In genomic region chr7:91880016-91880412, GRCh38 we compare ENCODE assay signal across 8 cellular contexts. TPM values are rescaled to one million over a fixed set of nuclear protein-coding genes. Genes with fewer than 3 reads are reported as not detected.
DNase-seq lines count a peak whose midpoint lies in the region; ATAC-seq and TF ChIP-seq lines count a peak whose summit lies in the region.

No MANE protein-coding gene starts in this region.

- 2% methylated on average over 9 of the region's 9 CpGs for WGBS in body of pancreas, 2 donors

- H3K9ac ChIP-seq in mucosa of rectum (ENCODE audit: low read depth in 1 of 2, low read length in 2 of 2) = peak overlapping the region; percentile 60 to 82

- TF ChIP-seq POLR2A in body of pancreas (IDR thresholded peaks at IDR 0.05) = no peak

- H3K4me1 ChIP-seq in body of pancreas = peaks cover 18% of the 10 kb centered on the region
- H3K4me1 ChIP-seq in mucosa of rectum (ENCODE audit: control insufficient read depth in 2 of 2, insufficient read depth in 2 of 2, low read length in 2 of 2) = peaks cover 7 to 12% of the 10 kb centered on the region in 2 donors

- DNase-seq in GM06990 (ENCODE audit: extremely low read depth, insufficient read length) (peak; percentile 22), body of pancreas (no peak), NCI-H146 treated with DMSO at 0.1 percent for 48 hours (lab: John Stamatoyannopoulos, UW; ENCODE audit: unreplicated experiment) (no peak), amniotic stem cell (lab: John Stamatoyannopoulos, UW) (no peak), GDM1 (lab: John Stamatoyannopoulos, UW) (no peak)

- peak overlapping the region; percentile 98 for H3K4me3 ChIP-seq in GM06990 (replicated peaks; ENCODE audit: low read depth, low read length)
- peak overlapping the region; percentile 49 to 90 for H3K4me3 ChIP-seq in body of pancreas
- peak overlapping the region; percentile 91 to 99 for H3K4me3 ChIP-seq in mucosa of rectum (ENCODE audit: low read length in 2 of 2)

- H3K9me3 ChIP-seq in body of pancreas (no peaks in the 10 kb centered on the region), mucosa of rectum (ENCODE audit: control insufficient read depth in 2 of 2, low read length in 2 of 2) (no peaks in the 10 kb centered on the region)

- H3K27ac ChIP-seq in body of pancreas = peak overlapping the region in 2 of 4 donors; percentile 52 to 67
- H3K27ac ChIP-seq in mucosa of rectum (ENCODE audit: low read depth in 2 of 2, low read length in 2 of 2) = peak overlapping the region in 1 of 2 donors; percentile 34

- no peak for TF ChIP-seq CTCF in GM06990 (IDR thresholded peaks at IDR 0.05; ENCODE audit: insufficient read depth, low read length, poor library complexity, severe bottlenecking)
- TF ChIP-seq CTCF in body of pancreas (IDR thresholded peaks at IDR 0.05) = no peak

- ATAC-seq in HG03066 (IDR thresholded peaks at IDR 0.05; ENCODE audit: low read depth, unreplicated experiment) = peak; percentile 5
- ATAC-seq in body of pancreas = no peak
- no peak for ATAC-seq in activated CD4-positive, CD25-positive, alpha-beta regulatory T cell treated with anti-CD3 and anti-CD28 coated beads, Interleukin-2, amount 50 U/mL, for 24 hours

- H3K36me3 ChIP-seq in GM06990 (ENCODE audit: control insufficient read depth, insufficient read depth, low read length) (no peaks in the 10 kb centered on the region; the same call in 1 of the 2 replicates), body of pancreas (replicated peaks in 1 of 2; ENCODE audit: insufficient read depth in 1 of 2, low read depth in 2 of 2) (no peaks in the 10 kb centered on the region), mucosa of rectum (ENCODE audit: control insufficient read depth in 2 of 2, insufficient read depth in 2 of 2, low read length in 2 of 2) (peaks cover 0 to 8% of the 10 kb centered on the region in 2 donors)

- H3K27me3 ChIP-seq in GM06990 (replicated peaks; ENCODE audit: control insufficient read depth, insufficient read depth, low read length) (no peaks in the 10 kb centered on the region), body of pancreas (no peaks in the 10 kb centered on the region), mucosa of rectum (ENCODE audit: control insufficient read depth in 2 of 2, insufficient read depth in 2 of 2, low read length in 2 of 2) (no peaks in the 10 kb centered on the region)

- intact Hi-C loops in body of pancreas (cut with DNase I) = no loop called here

RNA-seq across cellular contexts. Expression of gene MTERF1, which starts 0.5 kb away (rescaled TPM):
- 1 to 10 TPM; 3.3 to 7.5 TPM for total RNA-seq in body of pancreas
